In genomic region chr4:38902695-38903094, GRCh38 we compare ENCODE assay signal across 9 cellular contexts. TPM values are rescaled to one million over a fixed set of nuclear protein-coding genes. Genes with fewer than 3 reads are reported as not detected.
DNase-seq lines count a peak whose midpoint lies in the region; ATAC-seq, FAIRE-seq and TF ChIP-seq lines count a peak whose summit lies in the region.
"Had no signal": no experiment of that assay in that cellular context is flagged by ENCODE, and none has a peak within 500 bp of the region (broad histone marks: within the 10 kb centered on the region; RNA-seq: fewer than 3 reads in every experiment).

No MANE protein-coding gene starts in this region.

- intact Hi-C loops in pancreas (cut with DNase I) = loop anchor here in 2 of 3 donors (5.0 to 10.0 kb wide), 2 partner anchors 232 to 235 kb away; no protein-coding TSS in a partner anchor

- ATAC-seq in HG02798 (IDR thresholded peaks at IDR 0.05; ENCODE audit: poor library complexity, unreplicated experiment) (peak; percentile 61), pancreas (peak; percentile 55 to 77 (median 72))

- peak; percentile 43 for DNase-seq in D341Med (ENCODE audit: low spot score)
- peak; percentile 33 for DNase-seq in epithelial cell of esophagus (ENCODE audit: low read depth)
- DNase-seq in pancreas = no peak
- DNase-seq in effector CD4-positive, alpha-beta T cell = no peak
- no peak for DNase-seq in hepatic stellate cell (ENCODE audit: low spot score)
- DNase-seq in iPS-NIHi11 (ENCODE audit: low spot score) = no peak

- peak; percentile 94 for FAIRE-seq in pancreas (lab: Jason Lieb, UNC)

- no peak overlapping the region for H2AFZ ChIP-seq in OCI-LY3 (ENCODE audit: low read depth, low read length)

- H3K4me1 ChIP-seq in OCI-LY3 (ENCODE audit: low read length) (peaks cover 9% of the 10 kb centered on the region), pancreas (peaks cover 14 to 18% (median 15%) of the 10 kb centered on the region in 3 donors)

- no peak overlapping the region for H3K4me2 ChIP-seq in OCI-LY3 (ENCODE audit: low read length)

- H3K36me3 ChIP-seq in OCI-LY3 (replicated peaks; ENCODE audit: low read depth, low read length) (no peaks in the 10 kb centered on the region), pancreas (no peaks in the 10 kb centered on the region)

- TF ChIP-seq CTCF in OCI-LY3 (IDR thresholded peaks at IDR 0.05; ENCODE audit: low read depth, low read length) = peak; percentile 66
- peak; percentile 28 for TF ChIP-seq CTCF in epithelial cell of esophagus (IDR thresholded peaks at IDR 0.05; ENCODE audit: insufficient read depth, low read depth, low read length, missing control alignments)
- peak in 1 of 4 donors; percentile 11 for TF ChIP-seq CTCF in pancreas (IDR thresholded peaks at IDR 0.05)

- no peaks in the 10 kb centered on the region for H4K20me1 ChIP-seq in OCI-LY3 (ENCODE audit: insufficient read depth, low read length)

- H3K4me3 ChIP-seq in OCI-LY3 (ENCODE audit: low read length) (no peak overlapping the region), epithelial cell of esophagus (ENCODE audit: low read length) (no peak overlapping the region), pancreas (no peak overlapping the region)

- H3K9ac ChIP-seq in OCI-LY3 (ENCODE audit: low read length) = no peak overlapping the region

- H3K9me3 ChIP-seq in OCI-LY3 (ENCODE audit: insufficient read depth, low read length) = no peaks in the 10 kb centered on the region
- H3K9me3 ChIP-seq in pancreas = no peaks in the 10 kb centered on the region

- no peaks in the 10 kb centered on the region for H3K79me2 ChIP-seq in OCI-LY3 (ENCODE audit: low read length)

- H3K27ac ChIP-seq in OCI-LY3 (ENCODE audit: low read length) (no peak overlapping the region), pancreas (no peak overlapping the region)
- H3K27ac ChIP-seq: epithelial cell of prostate had no signal

- H3K27me3 ChIP-seq in OCI-LY3 (ENCODE audit: low read depth, low read length) = no peaks in the 10 kb centered on the region
- H3K27me3 ChIP-seq in pancreas = no peaks in the 10 kb centered on the region

RNA-seq across cellular contexts. Expression of gene FAM114A1, which starts 35.1 kb away (rescaled TPM):
- 10 to 100 TPM; 18.0 to 42.8 (median 21.9) TPM for total RNA-seq in pancreas
- 1 to 10 TPM; 8.0 to 8.2 TPM for polyA plus RNA-seq in pancreas

RNA-seq across cellular contexts. Expression of gene TLR6, which starts 46.1 kb away (rescaled TPM):
- 1 to 10 TPM in 2 of 6 donors, under 1 TPM in 4; 0.19 to 3.9 (median 0.81) TPM for total RNA-seq in pancreas
- polyA plus RNA-seq in pancreas = under 1 TPM; 0.07 to 0.11 TPM

Comparison
In these comparisons a context has a peak if more than half of its experiments do, and no peak if none do; other contexts are left out.
1. DNase-seq: peak in D341Med (single experiment) and epithelial cell of esophagus (single experiment); none in pancreas (0 of 6), effector CD4-positive, alpha-beta T cell (single experiment), hepatic stellate cell (single experiment) and iPS-NIHi11 (single experiment).